ENCODE assay signal across 1 cellular context in the genomic region with DNA sequence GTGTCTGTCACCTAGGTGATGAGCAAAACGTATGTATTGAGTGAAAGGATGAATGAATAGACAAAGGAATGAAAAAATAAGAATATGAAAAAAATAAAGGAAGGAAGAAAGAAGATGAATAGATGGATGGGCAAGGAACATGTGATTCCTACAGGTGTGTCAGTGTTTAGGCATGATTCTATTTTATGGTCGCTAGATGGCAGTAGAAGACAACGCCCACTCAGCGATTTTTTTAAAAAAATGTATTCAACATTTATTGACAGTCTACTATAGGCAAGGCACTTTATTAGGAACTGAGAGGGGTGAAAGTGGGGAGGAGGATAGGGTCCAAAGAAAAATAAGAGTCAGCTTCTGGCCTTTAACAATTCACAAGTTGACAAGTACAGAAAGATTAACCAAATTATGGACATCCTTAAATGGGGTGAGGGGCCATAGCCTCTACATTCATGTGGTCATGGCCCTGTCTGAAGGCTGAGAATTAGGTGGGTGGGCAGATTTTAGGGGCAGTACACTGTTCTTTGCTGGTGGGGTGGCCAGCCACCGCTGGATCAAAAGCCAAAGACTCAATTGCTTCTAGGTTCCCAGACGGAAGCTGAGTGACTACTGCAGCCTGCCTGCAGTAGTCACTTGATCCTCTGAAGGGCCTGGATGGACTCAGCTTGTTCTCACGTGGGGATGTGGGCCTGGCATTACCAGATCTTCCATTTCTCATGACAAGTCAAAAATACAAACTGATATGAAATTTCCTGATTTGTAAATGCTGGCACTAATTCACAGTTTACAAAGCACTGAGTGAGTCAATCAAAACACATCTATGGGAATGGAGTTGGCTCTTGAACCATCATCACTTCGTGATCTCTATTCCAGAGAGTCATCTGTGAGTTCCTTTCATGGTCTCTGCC.
TF ChIP-seq lines count a peak whose summit lies in the region.

No MANE protein-coding gene starts in this region.

TF ChIP-seq in HEK293, 187 proteins besides CTCF, POLR2A, EP300 and RAD21 (continued from another document):
- TF ChIP-seq, protein P1, sequence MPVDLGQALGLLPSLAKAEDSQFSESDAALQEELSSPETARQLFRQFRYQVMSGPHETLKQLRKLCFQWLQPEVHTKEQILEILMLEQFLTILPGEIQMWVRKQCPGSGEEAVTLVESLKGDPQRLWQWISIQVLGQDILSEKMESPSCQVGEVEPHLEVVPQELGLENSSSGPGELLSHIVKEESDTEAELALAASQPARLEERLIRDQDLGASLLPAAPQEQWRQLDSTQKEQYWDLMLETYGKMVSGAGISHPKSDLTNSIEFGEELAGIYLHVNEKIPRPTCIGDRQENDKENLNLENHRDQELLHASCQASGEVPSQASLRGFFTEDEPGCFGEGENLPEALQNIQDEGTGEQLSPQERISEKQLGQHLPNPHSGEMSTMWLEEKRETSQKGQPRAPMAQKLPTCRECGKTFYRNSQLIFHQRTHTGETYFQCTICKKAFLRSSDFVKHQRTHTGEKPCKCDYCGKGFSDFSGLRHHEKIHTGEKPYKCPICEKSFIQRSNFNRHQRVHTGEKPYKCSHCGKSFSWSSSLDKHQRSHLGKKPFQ (tag by site-specific recombination; IDR thresholded peaks at IDR 0.05) = no peak
- TF ChIP-seq ZNF248 (tag by site-specific recombination; IDR thresholded peaks at IDR 0.05) = no peak
- TF ChIP-seq ZNF350 (tag by site-specific recombination; IDR thresholded peaks at IDR 0.05) = no peak
- peak; percentile 93 for TF ChIP-seq SCRT1 (tag by site-specific recombination; IDR thresholded peaks at IDR 0.05; ENCODE audit: borderline replicate concordance)
- TF ChIP-seq SCRT2 (tag by site-specific recombination; IDR thresholded peaks at IDR 0.05) = peak; percentile 98
- TF ChIP-seq ZNF404 (tag by site-specific recombination; IDR thresholded peaks at IDR 0.05) = no peak
- TF ChIP-seq BCL11A (tag by site-specific recombination; IDR thresholded peaks at IDR 0.05; ENCODE audit: low read depth) = no peak
- TF ChIP-seq, protein P2, sequence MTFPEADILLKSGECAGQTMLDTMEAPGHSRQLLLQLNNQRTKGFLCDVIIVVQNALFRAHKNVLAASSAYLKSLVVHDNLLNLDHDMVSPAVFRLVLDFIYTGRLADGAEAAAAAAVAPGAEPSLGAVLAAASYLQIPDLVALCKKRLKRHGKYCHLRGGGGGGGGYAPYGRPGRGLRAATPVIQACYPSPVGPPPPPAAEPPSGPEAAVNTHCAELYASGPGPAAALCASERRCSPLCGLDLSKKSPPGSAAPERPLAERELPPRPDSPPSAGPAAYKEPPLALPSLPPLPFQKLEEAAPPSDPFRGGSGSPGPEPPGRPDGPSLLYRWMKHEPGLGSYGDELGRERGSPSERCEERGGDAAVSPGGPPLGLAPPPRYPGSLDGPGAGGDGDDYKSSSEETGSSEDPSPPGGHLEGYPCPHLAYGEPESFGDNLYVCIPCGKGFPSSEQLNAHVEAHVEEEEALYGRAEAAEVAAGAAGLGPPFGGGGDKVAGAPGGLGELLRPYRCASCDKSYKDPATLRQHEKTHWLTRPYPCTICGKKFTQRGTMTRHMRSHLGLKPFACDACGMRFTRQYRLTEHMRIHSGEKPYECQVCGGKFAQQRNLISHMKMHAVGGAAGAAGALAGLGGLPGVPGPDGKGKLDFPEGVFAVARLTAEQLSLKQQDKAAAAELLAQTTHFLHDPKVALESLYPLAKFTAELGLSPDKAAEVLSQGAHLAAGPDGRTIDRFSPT (tag by site-specific recombination; IDR thresholded peaks at IDR 0.05) = no peak
- no peak for TF ChIP-seq ZNF354C (tag by site-specific recombination; IDR thresholded peaks at IDR 0.05; ENCODE audit: borderline replicate concordance, low read depth)
- no peak for TF ChIP-seq ZFP41 (tag by site-specific recombination; IDR thresholded peaks at IDR 0.05; ENCODE audit: borderline replicate concordance)
- TF ChIP-seq ZNF664 (tag by site-specific recombination; IDR thresholded peaks at IDR 0.05) = peak; percentile 83
- TF ChIP-seq, protein P3, sequence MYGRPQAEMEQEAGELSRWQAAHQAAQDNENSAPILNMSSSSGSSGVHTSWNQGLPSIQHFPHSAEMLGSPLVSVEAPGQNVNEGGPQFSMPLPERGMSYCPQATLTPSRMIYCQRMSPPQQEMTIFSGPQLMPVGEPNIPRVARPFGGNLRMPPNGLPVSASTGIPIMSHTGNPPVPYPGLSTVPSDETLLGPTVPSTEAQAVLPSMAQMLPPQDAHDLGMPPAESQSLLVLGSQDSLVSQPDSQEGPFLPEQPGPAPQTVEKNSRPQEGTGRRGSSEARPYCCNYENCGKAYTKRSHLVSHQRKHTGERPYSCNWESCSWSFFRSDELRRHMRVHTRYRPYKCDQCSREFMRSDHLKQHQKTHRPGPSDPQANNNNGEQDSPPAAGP (tag by site-specific recombination; IDR thresholded peaks at IDR 0.05) = no peak
- TF ChIP-seq, protein P4, sequence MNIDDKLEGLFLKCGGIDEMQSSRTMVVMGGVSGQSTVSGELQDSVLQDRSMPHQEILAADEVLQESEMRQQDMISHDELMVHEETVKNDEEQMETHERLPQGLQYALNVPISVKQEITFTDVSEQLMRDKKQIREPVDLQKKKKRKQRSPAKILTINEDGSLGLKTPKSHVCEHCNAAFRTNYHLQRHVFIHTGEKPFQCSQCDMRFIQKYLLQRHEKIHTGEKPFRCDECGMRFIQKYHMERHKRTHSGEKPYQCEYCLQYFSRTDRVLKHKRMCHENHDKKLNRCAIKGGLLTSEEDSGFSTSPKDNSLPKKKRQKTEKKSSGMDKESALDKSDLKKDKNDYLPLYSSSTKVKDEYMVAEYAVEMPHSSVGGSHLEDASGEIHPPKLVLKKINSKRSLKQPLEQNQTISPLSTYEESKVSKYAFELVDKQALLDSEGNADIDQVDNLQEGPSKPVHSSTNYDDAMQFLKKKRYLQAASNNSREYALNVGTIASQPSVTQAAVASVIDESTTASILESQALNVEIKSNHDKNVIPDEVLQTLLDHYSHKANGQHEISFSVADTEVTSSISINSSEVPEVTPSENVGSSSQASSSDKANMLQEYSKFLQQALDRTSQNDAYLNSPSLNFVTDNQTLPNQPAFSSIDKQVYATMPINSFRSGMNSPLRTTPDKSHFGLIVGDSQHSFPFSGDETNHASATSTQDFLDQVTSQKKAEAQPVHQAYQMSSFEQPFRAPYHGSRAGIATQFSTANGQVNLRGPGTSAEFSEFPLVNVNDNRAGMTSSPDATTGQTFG (tag by site-specific recombination; IDR thresholded peaks at IDR 0.05; ENCODE audit: borderline replicate concordance) = no peak
- no peak for TF ChIP-seq ZSCAN30 (tag by site-specific recombination; IDR thresholded peaks at IDR 0.05)
- TF ChIP-seq, protein P5, sequence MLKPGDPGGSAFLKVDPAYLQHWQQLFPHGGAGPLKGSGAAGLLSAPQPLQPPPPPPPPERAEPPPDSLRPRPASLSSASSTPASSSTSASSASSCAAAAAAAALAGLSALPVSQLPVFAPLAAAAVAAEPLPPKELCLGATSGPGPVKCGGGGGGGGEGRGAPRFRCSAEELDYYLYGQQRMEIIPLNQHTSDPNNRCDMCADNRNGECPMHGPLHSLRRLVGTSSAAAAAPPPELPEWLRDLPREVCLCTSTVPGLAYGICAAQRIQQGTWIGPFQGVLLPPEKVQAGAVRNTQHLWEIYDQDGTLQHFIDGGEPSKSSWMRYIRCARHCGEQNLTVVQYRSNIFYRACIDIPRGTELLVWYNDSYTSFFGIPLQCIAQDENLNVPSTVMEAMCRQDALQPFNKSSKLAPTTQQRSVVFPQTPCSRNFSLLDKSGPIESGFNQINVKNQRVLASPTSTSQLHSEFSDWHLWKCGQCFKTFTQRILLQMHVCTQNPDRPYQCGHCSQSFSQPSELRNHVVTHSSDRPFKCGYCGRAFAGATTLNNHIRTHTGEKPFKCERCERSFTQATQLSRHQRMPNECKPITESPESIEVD (tag by site-specific recombination; IDR thresholded peaks at IDR 0.05) = no peak
